ENCODE assay signal across 8 cellular contexts in the genomic region with DNA sequence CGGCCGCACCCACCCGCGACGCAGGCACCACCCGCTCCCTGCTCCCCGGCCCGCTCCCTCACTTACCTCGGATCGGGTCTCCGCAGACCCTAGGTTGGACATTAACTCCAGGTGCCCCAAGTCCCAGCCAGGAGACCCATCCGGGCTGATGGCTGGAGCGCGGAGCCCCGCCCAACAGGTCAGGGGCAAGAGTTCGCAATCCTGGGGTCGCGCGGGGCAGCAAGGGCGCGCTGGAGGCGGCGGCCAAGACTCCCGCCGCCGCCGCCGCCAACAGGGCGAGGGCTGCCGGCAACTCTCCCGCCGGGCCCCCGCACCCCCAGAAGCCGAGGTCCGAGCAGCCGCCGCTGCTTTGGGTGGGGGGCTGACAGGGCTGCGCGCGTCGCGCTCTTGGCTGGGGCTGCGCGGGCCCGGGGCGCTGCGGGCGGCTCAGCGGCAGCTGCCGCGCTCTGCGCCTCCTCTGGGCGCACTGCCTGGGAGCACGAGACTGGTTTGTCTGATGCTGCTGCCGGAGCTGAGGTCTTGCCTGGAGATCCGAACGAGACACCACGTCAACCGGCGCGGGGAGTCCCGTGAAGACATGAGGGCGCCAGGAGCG. TPM values are rescaled to one million over a fixed set of nuclear protein-coding genes. Genes with fewer than 3 reads are reported as not detected.
DNase-seq lines count a peak whose midpoint lies in the region; ATAC-seq, FAIRE-seq and TF ChIP-seq lines count a peak whose summit lies in the region.

No MANE protein-coding gene starts in this region.

- no peaks in the 10 kb centered on the region for H4K20me1 ChIP-seq in keratinocyte (ENCODE audit: control insufficient read depth, extremely low read depth, insufficient read depth, low read length)

- H3K4me3 Mint-ChIP-seq in brain: peak overlapping the region; percentile 84 to 96 (median 86)

- peak overlapping the region; percentile 81 for H3K9ac ChIP-seq in keratinocyte (ENCODE audit: control insufficient read depth, extremely low read depth, insufficient read depth, low read length)

- H3K9me1 ChIP-seq in keratinocyte (ENCODE audit: control insufficient read depth, extremely low read depth, insufficient read depth, low read length): no peaks in the 10 kb centered on the region

- peak overlapping the region; percentile 80 for H2AFZ ChIP-seq in keratinocyte (ENCODE audit: control insufficient read depth, low read length)

- dilution Hi-C loops in keratinocyte (cut with MboI; ENCODE audit: extremely low pct_ligation_motif_present, low sequenced_read_pairs): no loop called here

- H3K9me3 ChIP-seq in MG63 (no peaks in the 10 kb centered on the region), keratinocyte (ENCODE audit: control insufficient read depth, low read depth, low read length) (no peaks in the 10 kb centered on the region), stomach (no peaks in the 10 kb centered on the region)

- 2 to 4% (median 2%) methylated on average over 12 to 64 of the region's 64 CpGs for WGBS in stomach, 5 donors

- intact Hi-C loops in stomach (cut with DNase I; ENCODE audit: low total_unique reads): loop anchor here (5.0 kb wide), 1 partner anchor 353 kb away; no protein-coding TSS in a partner anchor

- H3K27ac ChIP-seq in keratinocyte (ENCODE audit: control insufficient read depth, insufficient read depth, low read length): peak overlapping the region; percentile 61
- peak overlapping the region; percentile 52 to 87 (median 81) for H3K27ac ChIP-seq in stomach

- H3K27ac Mint-ChIP-seq in brain: peak overlapping the region in 2 of 5 experiments; percentile 8 to 69

- DNase-seq in DMS53 treated with DMSO at 0.1 percent for 48 hours (lab: John Stamatoyannopoulos, UW; ENCODE audit: unreplicated experiment) (peak; percentile 26), MG63 (peak; percentile 69), keratinocyte (ENCODE audit: low read depth, low spot score) (no peak), stomach (no peak)

- peak in 1 of 2 experiments; percentile 6 for TF ChIP-seq CTCF in brain (conservative IDR thresholded peaks at IDR 0.05)
- no peak for TF ChIP-seq CTCF in keratinocyte (optimal IDR thresholded peaks at IDR 0.05 in 1 of 3, IDR thresholded peaks at IDR 0.05 in 1 of 3, conservative IDR thresholded peaks at IDR 0.05 in 1 of 3; ENCODE audit: extremely low read depth in 1 of 3, insufficient read depth in 2 of 3, low read length in 3 of 3)
- TF ChIP-seq CTCF in stomach (IDR thresholded peaks at IDR 0.05): no peak

- H3K27me3 ChIP-seq in MG63 (peaks cover 16% of the 10 kb centered on the region), keratinocyte (ENCODE audit: control insufficient read depth, extremely low read depth, insufficient read depth, low read length) (no peaks in the 10 kb centered on the region), stomach (peaks cover 8 to 96% (median 77%) of the 10 kb centered on the region in 3 donors)

- peak overlapping the region; percentile 47 for H3K4me3 ChIP-seq in MG63
- H3K4me3 ChIP-seq in keratinocyte (ENCODE audit: control insufficient read depth in 2 of 3, extremely low read depth in 1 of 3, insufficient read depth in 2 of 3, low read depth in 1 of 3, low read length in 3 of 3): peak overlapping the region; percentile 55 to 91 (median 76)
- peak overlapping the region; percentile 48 to 53 (median 51) for H3K4me3 ChIP-seq in stomach

- TF ChIP-seq POLR2A in stomach (IDR thresholded peaks at IDR 0.05): no peak

- ATAC-seq in GM21825 (IDR thresholded peaks at IDR 0.05; ENCODE audit: unreplicated experiment) (no peak), HG03378 (IDR thresholded peaks at IDR 0.05; ENCODE audit: unreplicated experiment) (no peak), GM21447 (IDR thresholded peaks at IDR 0.05; ENCODE audit: unreplicated experiment) (no peak)

- no peaks in the 10 kb centered on the region for H3K36me3 ChIP-seq in MG63
- no peaks in the 10 kb centered on the region for H3K36me3 ChIP-seq in keratinocyte (ENCODE audit: control insufficient read depth in 2 of 2, extremely low read depth in 1 of 2, insufficient read depth in 2 of 2, low read length in 2 of 2)
- H3K36me3 ChIP-seq in stomach: no peaks in the 10 kb centered on the region

- peaks cover 66% of the 10 kb centered on the region for H3K4me1 Mint-ChIP-seq in brain

- peak overlapping the region; percentile 96 for H3K4me2 ChIP-seq in keratinocyte (ENCODE audit: control insufficient read depth, extremely low read depth, insufficient read depth, low read depth, low read length)

- H3K9me3 Mint-ChIP-seq in brain: peaks cover 0 to 3% (median 3%) of the 10 kb centered on the region in 5 experiments

- FAIRE-seq in keratinocyte (lab: Jason Lieb, UNC): no peak

- H3K4me1 ChIP-seq in keratinocyte (ENCODE audit: control insufficient read depth, extremely low read depth, insufficient read depth, low read length) (peaks cover 20% of the 10 kb centered on the region), stomach (peaks cover 37 to 65% (median 52%) of the 10 kb centered on the region in 4 donors)

- peaks cover 95% of the 10 kb centered on the region for H3K27me3 Mint-ChIP-seq in brain

- TF ChIP-seq EP300 in stomach (IDR thresholded peaks at IDR 0.05): no peak

- no peaks in the 10 kb centered on the region for H3K36me3 Mint-ChIP-seq in brain

- peaks cover 52% of the 10 kb centered on the region for H3K79me2 ChIP-seq in keratinocyte (ENCODE audit: control insufficient read depth, insufficient read depth, low read length)

RNA-seq across cellular contexts. Expression of a gene that starts 0.3 kb away (rescaled TPM):
- not detected in 2 replicates for total RNA-seq in MG63 (2014; rRNA removed; shearing (Covaris generic); ENCODE audit: low replicate concordance)
- polyA plus RNA-seq in brain (ENCODE audit: insufficient read depth, low read depth, low replicate concordance): 0.22 TPM
- polyA plus RNA-seq in keratinocyte: 0.95 to 3.3 TPM (median 2.4 TPM) in 3 replicates
- 1.3 TPM for polyA plus RNA-seq in keratinocyte (2011; ENCODE audit: low read depth)
- polyA plus RNA-seq in keratinocyte (2011; cell fraction: cytosol; rRNA removed): 1.2 and 1.9 TPM in 2 replicates
- polyA plus RNA-seq in keratinocyte (2011; cell fraction: nucleus; rRNA removed): 4.5 and 5.0 TPM in 2 replicates
- polyA plus RNA-seq in keratinocyte (2012; ENCODE audit: low replicate concordance): 1.9 and 2.9 TPM in 2 replicates
- 0.59 to 3.0 TPM (median 2.3 TPM) in 3 replicates for polyA minus RNA-seq in keratinocyte
- 0.58 TPM for polyA minus RNA-seq in keratinocyte (2011; cell fraction: cytosol; rRNA and poly(A)+ RNA removed)
- 2.2 and 3.6 TPM in 2 replicates for polyA minus RNA-seq in keratinocyte (2011; cell fraction: nucleus; rRNA and poly(A)+ RNA removed)
- total RNA-seq in stomach: 1 to 10 TPM in 1 of 5 donors, under 1 TPM in 2, not detected in 2; 0.29 to 1.1 (median 0.29) TPM
- polyA plus RNA-seq in stomach: under 1 TPM; 0.55 to 0.93 (median 0.92) TPM

Comparison
In these comparisons a context has a peak if more than half of its experiments do, and no peak if none do; other contexts are left out.
1. DNase-seq: peak in DMS53 treated with DMSO at 0.1 percent for 48 hours (single experiment) and MG63 (single experiment); none in keratinocyte (single experiment) and stomach (single experiment).
2. Peak in every context shown above with its lines, with median percentiles within 50 percentile points of each other: H3K4me3 ChIP-seq.